In genomic region chr9:136718463-136719211, GRCh38 we compare ENCODE assay signal across 1 cellular context.
TF ChIP-seq lines count a peak whose summit lies in the region.

No MANE protein-coding gene starts in this region.

TF ChIP-seq in GM12878, 131 proteins besides CTCF, POLR2A, EP300 and RAD21:
- TF ChIP-seq RUNX3 (IDR thresholded peaks at IDR 0.05; ENCODE audit: low read length) = no peak
- no peak for TF ChIP-seq SMAD1 (IDR thresholded peaks at IDR 0.05; ENCODE audit: low read depth, partially characterized antibody)
- no peak for TF ChIP-seq NKRF (conservative IDR thresholded peaks at IDR 0.05)
TF ChIP-seq in GM12878: peak in this region for 0.
